ENCODE assay signal across 28 cellular contexts in genomic region chr12:131841547-131841946, GRCh38.
"Had no signal": no experiment of that assay in that cellular context is flagged by ENCODE, and none has a peak within 500 bp of the region (broad histone marks: within the 10 kb centered on the region; RNA-seq: fewer than 3 reads in every experiment).

No MANE protein-coding gene starts in this region.

- H3K27ac ChIP-seq: colonic mucosa, coronary artery, dorsolateral prefrontal cortex, epithelial cell of prostate, esophagus muscularis mucosa, esophagus squamous epithelium, foreskin keratinocyte, gastrocnemius medialis, gastroesophageal sphincter, heart left ventricle, heart right ventricle had no signal

- H3K4me3 ChIP-seq: colonic mucosa, coronary artery, dorsolateral prefrontal cortex, esophagus muscularis mucosa, esophagus squamous epithelium, gastrocnemius medialis, gastroesophageal sphincter, heart left ventricle, heart right ventricle had no signal

- H3K9me3 ChIP-seq: colonic mucosa, esophagus muscularis mucosa, esophagus squamous epithelium, gastrocnemius medialis, gastroesophageal sphincter, heart left ventricle, heart right ventricle had no signal

- DNase-seq: colonic mucosa; cortex of kidney; dermis blood vessel endothelial cell; dorsolateral prefrontal cortex; effector CD4-positive, alpha-beta T cell; effector CD8-positive, alpha-beta T cell; effector memory CD4-positive, alpha-beta T cell; effector memory CD8-positive, alpha-beta T cell; endodermal cell; erythroblast; esophagus squamous epithelium; foreskin fibroblast; foreskin keratinocyte; foreskin melanocyte; gastrocnemius medialis; glutamatergic neuron; head of caudate nucleus; heart right ventricle had no signal

- H3K36me3 ChIP-seq: colonic mucosa, gastrocnemius medialis, heart right ventricle had no signal

- H3K27me3 ChIP-seq: colonic mucosa, dorsolateral prefrontal cortex, foreskin keratinocyte, heart left ventricle had no signal

- H3K4me1 ChIP-seq: colonic mucosa, esophagus muscularis mucosa, esophagus squamous epithelium, foreskin keratinocyte, gastrocnemius medialis, gastroesophageal sphincter, heart left ventricle, heart right ventricle had no signal

- FAIRE-seq: colon, endometrium, endothelial cell of umbilical vein, frontal cortex had no signal

- ATAC-seq: effector memory CD8-positive, alpha-beta T cell; esophagus mucosa; foreskin keratinocyte; gastrocnemius medialis; gastroesophageal sphincter; heart left ventricle; heart right ventricle had no signal
